5 cellular contexts compared by ENCODE assay signal in the genomic region with DNA sequence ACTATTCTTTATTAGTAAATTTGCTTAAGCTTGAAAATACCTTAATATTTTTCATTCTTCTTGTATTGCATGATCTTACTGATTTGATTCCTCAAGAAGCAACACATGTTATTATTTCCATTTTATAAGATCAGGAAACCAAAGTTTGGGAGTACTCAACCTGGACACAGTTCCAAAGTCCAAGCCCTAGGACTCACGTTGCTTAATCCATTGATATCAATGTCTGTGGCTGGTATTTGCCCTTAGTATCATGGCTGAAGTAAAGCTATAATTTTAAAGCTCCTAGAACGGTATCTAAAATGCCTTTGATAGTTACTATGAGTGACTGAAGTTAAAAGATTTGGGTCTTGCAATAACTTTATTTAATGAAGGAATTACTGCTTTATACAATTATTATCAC.
"Had no signal": no experiment of that assay in that cellular context is flagged by ENCODE, and none has a peak within 500 bp of the region (broad histone marks: within the 10 kb centered on the region; RNA-seq: fewer than 3 reads in every experiment).

No MANE protein-coding gene starts in this region.

- FAIRE-seq: HTR-8/SVneo, K562 had no signal

- DNase-seq: IMR-90, KBM-7 had no signal

- H3K27ac ChIP-seq: HL-60 had no signal

- H3K4me3 ChIP-seq: K562 had no signal

- ATAC-seq: K562 had no signal
